In the genomic region with DNA sequence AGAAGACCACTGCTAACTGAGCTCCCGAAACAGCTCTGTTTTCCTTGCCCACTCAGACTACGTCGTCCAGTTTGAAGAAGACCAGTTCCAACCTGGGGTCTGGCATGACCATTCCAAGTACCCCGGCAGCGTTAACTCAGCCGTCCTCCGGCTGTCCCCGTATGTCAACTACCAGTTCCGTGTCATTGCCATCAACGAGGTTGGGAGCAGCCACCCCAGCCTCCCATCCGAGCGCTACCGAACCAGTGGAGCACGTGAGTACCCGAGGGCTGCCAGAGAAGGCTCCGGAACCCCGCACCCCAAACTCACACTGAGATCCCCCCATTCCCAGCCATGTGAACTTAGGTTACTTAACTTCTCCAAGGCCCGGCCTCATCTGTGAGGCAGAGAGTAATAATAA, we compare ENCODE assay signal across 24 cellular contexts.
DNase-seq lines count a peak whose midpoint lies in the region; TF ChIP-seq lines count a peak whose summit lies in the region.
"Had no signal": no experiment of that assay in that cellular context is flagged by ENCODE, and none has a peak within 500 bp of the region (broad histone marks: within the 10 kb centered on the region; RNA-seq: fewer than 3 reads in every experiment).

No MANE protein-coding gene starts in this region.

- H3K4me3 Mint-ChIP-seq in endodermal cell = no peak overlapping the region
- H3K4me3 Mint-ChIP-seq: B cell; CD4-positive, alpha-beta T cell; CD8-positive, alpha-beta T cell had no signal

- H3K4me1 ChIP-seq in endodermal cell (ENCODE audit: control insufficient read depth, insufficient read depth, low read length) (no peaks in the 10 kb centered on the region), neuronal stem cell (ENCODE audit: control insufficient read depth in 2 of 2, insufficient read depth in 1 of 2, low read depth in 1 of 2, low read length in 2 of 2) (no peaks in the 10 kb centered on the region)
- H3K4me1 ChIP-seq: A549, Caco-2 had no signal

- no peak overlapping the region for H2BK120ac ChIP-seq in neuronal stem cell (ENCODE audit: low read depth, low read length)

- H3K9ac ChIP-seq in endodermal cell (ENCODE audit: extremely low read depth, low read length, poor library complexity, severe bottlenecking) (no peak overlapping the region), neuronal stem cell (ENCODE audit: low read depth, low read length, poor library complexity) (no peak overlapping the region)
- H3K9ac ChIP-seq: BLaER1 treated with 17β-estradiol and CSF1 and Interleukin-3, amounts not matched to agents 10 nM and 100 nM had no signal

- H3K27me3 ChIP-seq in WERI-Rb-1 (ENCODE audit: insufficient read depth, low read depth, severe bottlenecking) (no peaks in the 10 kb centered on the region), endodermal cell (ENCODE audit: control insufficient read depth, insufficient read depth, low read length, poor library complexity, severe bottlenecking) (no peaks in the 10 kb centered on the region), neuronal stem cell (ENCODE audit: control insufficient read depth in 3 of 3, insufficient read depth in 3 of 3, low read depth in 1 of 3, low read length in 3 of 3) (no peaks in the 10 kb centered on the region)
- H3K27me3 ChIP-seq: BLaER1 treated with 17β-estradiol and CSF1 and Interleukin-3, amounts not matched to agents 10 nM and 100 nM had no signal

- peaks cover 73% of the 10 kb centered on the region for H3K36me3 ChIP-seq in WERI-Rb-1
- H3K36me3 ChIP-seq in endodermal cell (ENCODE audit: control insufficient read depth, insufficient read depth, low read length) = peaks cover 77% of the 10 kb centered on the region
- no peaks in the 10 kb centered on the region for H3K36me3 ChIP-seq in neuronal stem cell (replicated peaks in 1 of 2; ENCODE audit: control insufficient read depth in 2 of 2, insufficient read depth in 2 of 2, low read length in 2 of 2)
- H3K36me3 ChIP-seq: BLaER1 treated with 17β-estradiol and CSF1 and Interleukin-3, amounts not matched to agents 10 nM and 100 nM had no signal

- peaks cover 40% of the 10 kb centered on the region for H3K36me3 Mint-ChIP-seq in endodermal cell (ENCODE audit: low read depth)
- H3K36me3 Mint-ChIP-seq: CD8-positive, alpha-beta T cell had no signal

- peak overlapping the region; percentile 13 for H3K23ac ChIP-seq in neuronal stem cell (ENCODE audit: low read depth, low read length, poor library complexity)

- no peak overlapping the region for H4K8ac ChIP-seq in neuronal stem cell (ENCODE audit: low read depth, low read length)

- H3K27me3 Mint-ChIP-seq in endodermal cell (ENCODE audit: insufficient read depth) = no peaks in the 10 kb centered on the region

- H3K4ac ChIP-seq in neuronal stem cell (ENCODE audit: low read length) = no peak overlapping the region

- CTCF ChIA-PET in RWPE1 (lab: Yijun Ruan, JAX) = interaction anchor here (0.9 to 2.1 kb wide), 5 partner anchors 10 to 277 kb away, joined by 3 to 9 read pairs (median 4); no protein-coding TSS in a partner anchor

- no peak overlapping the region for H2AK5ac ChIP-seq in neuronal stem cell (ENCODE audit: low read depth, low read length)

- H2BK15ac ChIP-seq in neuronal stem cell (ENCODE audit: low read length) = no peak overlapping the region

- no peak overlapping the region for H4K91ac ChIP-seq in neuronal stem cell (ENCODE audit: low read depth, low read length, poor library complexity)

- H2BK12ac ChIP-seq in neuronal stem cell (ENCODE audit: low read length) = no peak overlapping the region

- no peaks in the 10 kb centered on the region for H3K79me1 ChIP-seq in neuronal stem cell (ENCODE audit: low read depth, low read length)

- H3K9me3 Mint-ChIP-seq in endodermal cell = no peaks in the 10 kb centered on the region
- H3K9me3 Mint-ChIP-seq: CD4-positive, alpha-beta T cell; CD8-positive, alpha-beta T cell had no signal

- H3K18ac ChIP-seq in neuronal stem cell (ENCODE audit: low read length) = no peak overlapping the region

- no peak overlapping the region for H3K4me2 ChIP-seq in neuronal stem cell (ENCODE audit: insufficient read depth, low read length, poor library complexity, severe bottlenecking)
- H3K4me2 ChIP-seq: A549; BLaER1 treated with 17β-estradiol and CSF1 and Interleukin-3, amounts not matched to agents 10 nM and 100 nM had no signal

- no peak overlapping the region for H3K27ac ChIP-seq in WERI-Rb-1
- no peak overlapping the region for H3K27ac ChIP-seq in endodermal cell (ENCODE audit: low read depth, low read length)
- H3K27ac ChIP-seq in neuronal stem cell (replicated peaks; ENCODE audit: low read length) = no peak overlapping the region
- no peak overlapping the region for H3K27ac ChIP-seq in RWPE1
- H3K27ac ChIP-seq: 22Rv1; A549; BLaER1 treated with 17β-estradiol and CSF1 and Interleukin-3, amounts not matched to agents 10 nM and 100 nM; C4-2B had no signal

- no peak overlapping the region for H2BK5ac ChIP-seq in neuronal stem cell (ENCODE audit: low read length)

- no peak overlapping the region for H2AFZ ChIP-seq in neuronal stem cell (ENCODE audit: low read length)

- DNase-seq in WERI-Rb-1 = peak; percentile 26
- no peak for DNase-seq in endodermal cell
- DNase-seq in neuronal stem cell (ENCODE audit: low spot score) = no peak
- DNase-seq in activated T-cell treated with anti-CD3 and anti-CD28 coated beads for 4 hours = no peak
- DNase-seq in DMS 273 (lab: John Stamatoyannopoulos, UW; ENCODE audit: unreplicated experiment) = no peak
- no peak for DNase-seq in RWPE1 (ENCODE audit: low spot score)
- DNase-seq: AML-193; Caco-2; Calu3; CD4-positive, alpha-beta T cell; CD8-positive, alpha-beta T cell; DMS 273 treated with DMSO at 0.1 percent for 48 hours; DMS153; DMS53; DMS79; DND-41; EL; GDM1 had no signal

- peaks cover 15% of the 10 kb centered on the region for H3K4me1 Mint-ChIP-seq in endodermal cell

- no peaks in the 10 kb centered on the region for H3K9me3 ChIP-seq in WERI-Rb-1 (ENCODE audit: severe bottlenecking)
- H3K9me3 ChIP-seq in endodermal cell (ENCODE audit: control insufficient read depth, low read length) = no peaks in the 10 kb centered on the region
- H3K9me3 ChIP-seq in neuronal stem cell (replicated peaks in 1 of 2; ENCODE audit: control insufficient read depth in 2 of 2, insufficient read depth in 1 of 2, low read depth in 1 of 2, low read length in 2 of 2) = no peaks in the 10 kb centered on the region
- H3K9me3 ChIP-seq: A549; BLaER1 treated with 17β-estradiol and CSF1 and Interleukin-3, amounts not matched to agents 10 nM and 100 nM; Caco-2 had no signal

- no peak overlapping the region for H3K4me3 ChIP-seq in WERI-Rb-1 (ENCODE audit: low read depth, low read length)
- H3K4me3 ChIP-seq in endodermal cell (ENCODE audit: low read length) = no peak overlapping the region
- no peak overlapping the region for H3K4me3 ChIP-seq in neuronal stem cell (ENCODE audit: low read length in 2 of 2)
- H3K4me3 ChIP-seq: A549; BLaER1 treated with 17β-estradiol and CSF1 and Interleukin-3, amounts not matched to agents 10 nM and 100 nM; GM12878 had no signal

- TF ChIP-seq CTCF in WERI-Rb-1 (IDR thresholded peaks at IDR 0.05; ENCODE audit: low read depth, low read length) = no peak
- no peak for TF ChIP-seq CTCF in endodermal cell (conservative IDR thresholded peaks at IDR 0.05)
- no peak for TF ChIP-seq CTCF in RWPE1 (conservative IDR thresholded peaks at IDR 0.05; ENCODE audit: low read depth)

- 95 to 98% methylated on average over 13 to 18 of the region's 18 CpGs for WGBS in endodermal cell (ENCODE audit: insufficient coverage in 1 of 2, insufficient read length in 1 of 2), 2 experiments
- no CpG with 5 or more reads among the region's 18 CpGs for WGBS in neuronal stem cell (ENCODE audit: extremely low coverage in 2 of 2, insufficient read length in 2 of 2, insufficient replicate concordance in 1 of 2), 2 donors

- peak overlapping the region; percentile 68 for H3K27ac Mint-ChIP-seq in endodermal cell
- H3K27ac Mint-ChIP-seq: B cell; CD4-positive, alpha-beta T cell; CD8-positive, alpha-beta T cell had no signal

- POLR2A ChIA-PET in RWPE1 (lab: Yijun Ruan, JAX; ENCODE audit: low non-redundant PET) = no interaction called here

- H3K14ac ChIP-seq in neuronal stem cell (ENCODE audit: low read length) = no peak overlapping the region
